8 cellular contexts compared by ENCODE assay signal in genomic region chr22:16917144-16918003, GRCh38.
DNase-seq lines count a peak whose midpoint lies in the region; ATAC-seq and TF ChIP-seq lines count a peak whose summit lies in the region.

No MANE protein-coding gene starts in this region.

- TF ChIP-seq CTCF in GM23338 (conservative IDR thresholded peaks at IDR 0.05; ENCODE audit: low read depth in 2 of 2) = peak; percentile 64 to 75

- no peaks in the 10 kb centered on the region for H4K20me1 ChIP-seq in GM23338 (replicated peaks; ENCODE audit: insufficient read depth)

- H3K27me3 Mint-ChIP-seq in GM23338 (ENCODE audit: insufficient read depth, low read depth, poor library complexity) = peaks cover 6% of the 10 kb centered on the region

- H3K4me1 Mint-ChIP-seq in GM23338 = peaks cover 2% of the 10 kb centered on the region; the same call in 1 of the 3 replicates

- no peak overlapping the region for H3K4me3 ChIP-seq in GM23338

- no peak overlapping the region for H3K4me2 ChIP-seq in GM23338

- no peak overlapping the region for H3K4me3 Mint-ChIP-seq in GM23338

- peaks cover 79% of the 10 kb centered on the region for H3K9me3 Mint-ChIP-seq in GM23338

- H3K9me2 ChIP-seq in GM23338 (ENCODE audit: insufficient read depth) = no peaks in the 10 kb centered on the region

- no peaks in the 10 kb centered on the region for H3K27me3 ChIP-seq in GM23338 (ENCODE audit: insufficient read depth)

- no peaks in the 10 kb centered on the region for H3K4me1 ChIP-seq in GM23338 (ENCODE audit: insufficient read depth)

- no peak overlapping the region for H3K27ac Mint-ChIP-seq in GM23338

- 0 out of 3 replicates have a peak, but pooled peaks cover 3% of the 10 kb centered on the region for H3K36me3 Mint-ChIP-seq in GM23338 (ENCODE audit: low read depth)

- ATAC-seq in GM23338 (peak; percentile 76), HG03342 (IDR thresholded peaks at IDR 0.05; ENCODE audit: unreplicated experiment) (no peak)

- H3K27ac ChIP-seq in GM23338 (ENCODE audit: low read depth) = no peak overlapping the region

- DNase-seq in C1 segment of cervical spinal cord (lab: John Stamatoyannopoulos, UW) (peak in 11 of 14 donors; percentile 5 to 58 (median 34)), GM23338 (ENCODE audit: low spot score) (peak; percentile 90), NCI-H2196 (lab: John Stamatoyannopoulos, UW; ENCODE audit: unreplicated experiment) (peak; percentile 77), medulla oblongata (ENCODE audit: extremely low spot score) (peak; percentile 80)
- peak; percentile 80 for DNase-seq in activated CD4-positive, alpha-beta T cell treated with anti-CD3 and anti-CD28 coated beads for 48 hours
- DNase-seq in effector CD4-positive, alpha-beta T cell = peak; percentile 7
- DNase-seq in stimulated activated CD8-positive, alpha-beta memory T cell treated with anti-CD3 and anti-CD28 coated beads, Interleukin-15, amount 100 ng/mL, for 24 hours (ENCODE audit: low read depth) = peak; percentile 29

- no peaks in the 10 kb centered on the region for H3K36me3 ChIP-seq in GM23338 (ENCODE audit: insufficient read depth)

- no peak overlapping the region for H2AFZ ChIP-seq in GM23338

- H3K79me2 ChIP-seq in GM23338 (replicated peaks; ENCODE audit: insufficient read depth) = no peaks in the 10 kb centered on the region

- no peaks in the 10 kb centered on the region for H3F3A ChIP-seq in GM23338 (replicated peaks; ENCODE audit: low read depth)

TF ChIP-seq in GM23338, 12 proteins besides CTCF, POLR2A, EP300 and RAD21:
- TF ChIP-seq STAT1 (IDR thresholded peaks at IDR 0.05; ENCODE audit: unreplicated experiment) (no peak), REST (IDR thresholded peaks at IDR 0.05; ENCODE audit: unreplicated experiment) (no peak), EZH2phosphoT487 (IDR thresholded peaks at IDR 0.05; ENCODE audit: unreplicated experiment) (no peak), EZH2 (IDR thresholded peaks at IDR 0.05; ENCODE audit: low read depth, unreplicated experiment) (no peak), ZNF114 (CRISPR knock-in tag; IDR thresholded peaks at IDR 0.05) (no peak), ZNF331 (CRISPR knock-in tag; IDR thresholded peaks at IDR 0.05; ENCODE audit: low read depth) (no peak), POLR2AphosphoS5 (IDR thresholded peaks at IDR 0.05; ENCODE audit: low read depth) (no peak)
TF ChIP-seq in GM23338: peak in this region for 0.

Comparison
In these comparisons a context has a peak if more than half of its experiments do, and no peak if none do; other contexts are left out.
1. DNase-seq: peak in every context shown above with its lines; median percentile 90 in GM23338; 80 in activated CD4-positive, alpha-beta T cell treated with anti-CD3 and anti-CD28 coated beads for 48 hours; 80 in medulla oblongata; 77 in NCI-H2196; 34 in C1 segment of cervical spinal cord; 29 in stimulated activated CD8-positive, alpha-beta memory T cell treated with anti-CD3 and anti-CD28 coated beads, Interleukin-15, amount 100 ng/mL, for 24 hours; 7 in effector CD4-positive, alpha-beta T cell.